ENCODE assay signal across 28 cellular contexts in genomic region chrX:69104756-69105434, GRCh38.
"Had no signal": no experiment of that assay in that cellular context is flagged by ENCODE, and none has a peak within 500 bp of the region (broad histone marks: within the 10 kb centered on the region; RNA-seq: fewer than 3 reads in every experiment).

No MANE protein-coding gene starts in this region.

- H3K36me3 ChIP-seq: breast epithelium, esophagus squamous epithelium, heart right ventricle, stomach, thyroid gland had no signal

- H3K27ac ChIP-seq: breast epithelium, esophagus squamous epithelium, heart right ventricle, skin epidermis, stomach, thyroid gland had no signal

- DNase-seq: activated CD4-positive, alpha-beta T cell treated with anti-CD3 and anti-CD28 coated beads, Interleukin-2, amount 50 U/mL, for 1 hour; activated CD8-positive, alpha-beta T cell treated with anti-CD3 and anti-CD28 coated beads for 36 hours; activated gamma-delta T cell treated with Interleukin-2 at 50 U/mL for 16 hours; activated T-cell treated with anti-CD3 and anti-CD28 coated beads, Interleukin-2, amount 50 U/mL, for 4 hours; central memory CD4-positive, alpha-beta T cell; esophagus squamous epithelium; foreskin melanocyte; heart right ventricle; left cardiac atrium; left ventricle myocardium superior; naive thymus-derived CD8-positive, alpha-beta T cell; stimulated activated CD4-positive, alpha-beta T cell treated with anti-CD3 and anti-CD28 coated beads, Interleukin-1b, Interleukin-23, amount 100 ng/mL, for 48 hours; stimulated activated CD4-positive, alpha-beta T cell treated with anti-CD3 and anti-CD28 coated beads, Interleukin-4, amount 100 ng/mL, for 4 hours; stimulated activated CD8-positive, alpha-beta memory T cell treated with anti-CD3 and anti-CD28 coated beads, Interleukin-4, amount 100 ng/mL, for 48 hours; stimulated activated naive B cell treated with anti-CD40 and anti-IgM and Interleukin-4, amounts not matched to agents 10 μg/mL and 1 μg/mL and 100 μg/mL, for 72 hours; stomach; SW 1271; T-helper 17 cell; T1000; thyroid gland had no signal

- H3K9me3 Mint-ChIP-seq: activated CD8-positive, alpha-beta T cell treated with anti-CD3 and anti-CD28 coated beads for 36 hours; activated naive CD4-positive, alpha-beta T cell treated with anti-CD3 and anti-CD28 coated beads, Interleukin-2, amount 50 U/mL, for 24 hours; activated T-cell treated with anti-CD3 and anti-CD28 coated beads, Interleukin-2, amount 50 U/mL, for 4 hours; activated T-helper 17 cell treated with anti-CD3 and anti-CD28 coated beads, Interleukin-2, amount 50 U/mL, for 72 hours; dendritic cell treated with granulocyte-macrophage colony-stimulating factor and Interleukin-4, amounts not matched to agents 40 ng/mL and 50 ng/mL, for 4 days; naive thymus-derived CD8-positive, alpha-beta T cell; stimulated activated naive B cell treated with anti-CD40 and anti-IgM and Interleukin-4, amounts not matched to agents 10 μg/mL and 1 μg/mL and 100 μg/mL, for 72 hours; WTC11 had no signal

- H3K36me3 Mint-ChIP-seq: activated naive CD4-positive, alpha-beta T cell treated with anti-CD3 and anti-CD28 coated beads, Interleukin-2, amount 50 U/mL, for 24 hours; naive thymus-derived CD8-positive, alpha-beta T cell; stimulated activated naive B cell treated with anti-CD40 and anti-IgM and Interleukin-4, amounts not matched to agents 10 μg/mL and 1 μg/mL and 100 μg/mL, for 72 hours; WTC11 had no signal

- H3K4me1 ChIP-seq: breast epithelium, stomach had no signal

- H3K27ac Mint-ChIP-seq: activated CD8-positive, alpha-beta T cell treated with anti-CD3 and anti-CD28 coated beads for 36 hours; activated naive CD4-positive, alpha-beta T cell treated with anti-CD3 and anti-CD28 coated beads, Interleukin-2, amount 50 U/mL, for 24 hours; activated T-helper 17 cell treated with anti-CD3 and anti-CD28 coated beads, Interleukin-2, amount 50 U/mL, for 72 hours; dendritic cell treated with granulocyte-macrophage colony-stimulating factor and Interleukin-4, amounts not matched to agents 40 ng/mL and 50 ng/mL, for 4 days; progenitor cell of endocrine pancreas; stimulated activated naive B cell treated with anti-CD40 and anti-IgM and Interleukin-4, amounts not matched to agents 10 μg/mL and 1 μg/mL and 100 μg/mL, for 72 hours; T-helper 17 cell; WTC11 had no signal

- H3K4me3 ChIP-seq: breast epithelium, esophagus squamous epithelium, heart right ventricle, skin epidermis, stomach, thyroid gland had no signal

- ATAC-seq: activated CD8-positive, alpha-beta T cell treated with anti-CD3 and anti-CD28 coated beads for 36 hours; activated T-cell treated with anti-CD3 and anti-CD28 coated beads, Interleukin-2, amount 50 U/mL, for 4 hours; activated T-helper 17 cell treated with anti-CD3 and anti-CD28 coated beads, Interleukin-2, amount 50 U/mL, for 72 hours; heart right ventricle; left cardiac atrium; left ventricle myocardium superior; naive thymus-derived CD8-positive, alpha-beta T cell; sciatic nerve; stimulated activated naive B cell treated with anti-CD40 and anti-IgM and Interleukin-4, amounts not matched to agents 10 μg/mL and 1 μg/mL and 100 μg/mL, for 72 hours; T-helper 17 cell; WTC11 had no signal

- H3K27me3 Mint-ChIP-seq: activated CD8-positive, alpha-beta T cell treated with anti-CD3 and anti-CD28 coated beads for 36 hours; activated naive CD4-positive, alpha-beta T cell treated with anti-CD3 and anti-CD28 coated beads, Interleukin-2, amount 50 U/mL, for 24 hours; activated T-helper 17 cell treated with anti-CD3 and anti-CD28 coated beads, Interleukin-2, amount 50 U/mL, for 72 hours; dendritic cell treated with granulocyte-macrophage colony-stimulating factor and Interleukin-4, amounts not matched to agents 40 ng/mL and 50 ng/mL, for 4 days; progenitor cell of endocrine pancreas had no signal

- H3K4me1 Mint-ChIP-seq: activated naive CD4-positive, alpha-beta T cell treated with anti-CD3 and anti-CD28 coated beads, Interleukin-2, amount 50 U/mL, for 24 hours; activated T-helper 17 cell treated with anti-CD3 and anti-CD28 coated beads, Interleukin-2, amount 50 U/mL, for 72 hours; naive thymus-derived CD8-positive, alpha-beta T cell; stimulated activated naive B cell treated with anti-CD40 and anti-IgM and Interleukin-4, amounts not matched to agents 10 μg/mL and 1 μg/mL and 100 μg/mL, for 72 hours; T-helper 17 cell had no signal

- H3K9me3 ChIP-seq: breast epithelium, esophagus squamous epithelium, heart right ventricle, stomach, thyroid gland had no signal

- H3K27me3 ChIP-seq: esophagus squamous epithelium, thyroid gland had no signal

- H3K4me3 Mint-ChIP-seq: activated CD8-positive, alpha-beta T cell treated with anti-CD3 and anti-CD28 coated beads for 36 hours; activated naive CD4-positive, alpha-beta T cell treated with anti-CD3 and anti-CD28 coated beads, Interleukin-2, amount 50 U/mL, for 24 hours; activated T-cell treated with anti-CD3 and anti-CD28 coated beads, Interleukin-2, amount 50 U/mL, for 4 hours; activated T-helper 17 cell treated with anti-CD3 and anti-CD28 coated beads, Interleukin-2, amount 50 U/mL, for 72 hours; dendritic cell treated with granulocyte-macrophage colony-stimulating factor and Interleukin-4, amounts not matched to agents 40 ng/mL and 50 ng/mL, for 4 days; naive thymus-derived CD8-positive, alpha-beta T cell; stimulated activated naive B cell treated with anti-CD40 and anti-IgM and Interleukin-4, amounts not matched to agents 10 μg/mL and 1 μg/mL and 100 μg/mL, for 72 hours; T-helper 17 cell; WTC11 had no signal
